In genomic region chr2:117850015-117850414, GRCh38 we compare ENCODE assay signal across 1 cellular context.
TF ChIP-seq lines count a peak whose summit lies in the region.

No MANE protein-coding gene starts in this region.

TF ChIP-seq in WTC11, 78 proteins besides CTCF, POLR2A, EP300 and RAD21 (continued from another document):
- TF ChIP-seq, protein P1, sequence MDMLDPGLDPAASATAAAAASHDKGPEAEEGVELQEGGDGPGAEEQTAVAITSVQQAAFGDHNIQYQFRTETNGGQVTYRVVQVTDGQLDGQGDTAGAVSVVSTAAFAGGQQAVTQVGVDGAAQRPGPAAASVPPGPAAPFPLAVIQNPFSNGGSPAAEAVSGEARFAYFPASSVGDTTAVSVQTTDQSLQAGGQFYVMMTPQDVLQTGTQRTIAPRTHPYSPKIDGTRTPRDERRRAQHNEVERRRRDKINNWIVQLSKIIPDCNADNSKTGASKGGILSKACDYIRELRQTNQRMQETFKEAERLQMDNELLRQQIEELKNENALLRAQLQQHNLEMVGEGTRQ (CRISPR knock-in tag; IDR thresholded peaks at IDR 0.05), result peak; percentile 69
- TF ChIP-seq IRF2 (CRISPR knock-in tag; IDR thresholded peaks at IDR 0.05; ENCODE audit: borderline replicate concordance, low read depth) (no peak), TEAD4 (CRISPR knock-in tag; IDR thresholded peaks at IDR 0.05) (no peak), SOX15 (CRISPR knock-in tag; IDR thresholded peaks at IDR 0.05) (no peak), NFE2L1 (CRISPR knock-in tag; IDR thresholded peaks at IDR 0.05) (no peak), ZNF263 (CRISPR knock-in tag; IDR thresholded peaks at IDR 0.05; ENCODE audit: low read depth) (peak; percentile 62; the same call in 1 of the 2 replicates), NFATC4 (CRISPR knock-in tag; IDR thresholded peaks at IDR 0.05) (no peak), ATF3 (CRISPR knock-in tag; conservative IDR thresholded peaks at IDR 0.05) (no peak), ZNF425 (CRISPR knock-in tag; conservative IDR thresholded peaks at IDR 0.05) (no peak), SP1 (CRISPR knock-in tag; conservative IDR thresholded peaks at IDR 0.05) (no peak), CBFB (CRISPR knock-in tag; IDR thresholded peaks at IDR 0.05; ENCODE audit: low read depth) (no peak), CREB1 (CRISPR knock-in tag; IDR thresholded peaks at IDR 0.05) (no peak), AR (CRISPR knock-in tag; IDR thresholded peaks at IDR 0.05) (no peak), MYBL2 (CRISPR knock-in tag; IDR thresholded peaks at IDR 0.05) (no peak), ZNF512 (CRISPR knock-in tag; IDR thresholded peaks at IDR 0.05; ENCODE audit: borderline replicate concordance) (no peak), RELA (CRISPR knock-in tag; IDR thresholded peaks at IDR 0.05; ENCODE audit: borderline replicate concordance) (no peak), ESRRA (CRISPR knock-in tag; IDR thresholded peaks at IDR 0.05; ENCODE audit: borderline replicate concordance) (no peak), SMAD4 (CRISPR knock-in tag; IDR thresholded peaks at IDR 0.05) (no peak), ZNF671 (CRISPR knock-in tag; IDR thresholded peaks at IDR 0.05) (no peak), GRHL2 (CRISPR knock-in tag; IDR thresholded peaks at IDR 0.05; ENCODE audit: insufficient replicate concordance, severe bottlenecking) (no peak), FOXJ3 (CRISPR knock-in tag; IDR thresholded peaks at IDR 0.05; ENCODE audit: borderline replicate concordance) (no peak), EMX1 (CRISPR knock-in tag; IDR thresholded peaks at IDR 0.05) (no peak), ZNF138 (CRISPR knock-in tag; conservative IDR thresholded peaks at IDR 0.05) (no peak)
- TF ChIP-seq, protein P2, sequence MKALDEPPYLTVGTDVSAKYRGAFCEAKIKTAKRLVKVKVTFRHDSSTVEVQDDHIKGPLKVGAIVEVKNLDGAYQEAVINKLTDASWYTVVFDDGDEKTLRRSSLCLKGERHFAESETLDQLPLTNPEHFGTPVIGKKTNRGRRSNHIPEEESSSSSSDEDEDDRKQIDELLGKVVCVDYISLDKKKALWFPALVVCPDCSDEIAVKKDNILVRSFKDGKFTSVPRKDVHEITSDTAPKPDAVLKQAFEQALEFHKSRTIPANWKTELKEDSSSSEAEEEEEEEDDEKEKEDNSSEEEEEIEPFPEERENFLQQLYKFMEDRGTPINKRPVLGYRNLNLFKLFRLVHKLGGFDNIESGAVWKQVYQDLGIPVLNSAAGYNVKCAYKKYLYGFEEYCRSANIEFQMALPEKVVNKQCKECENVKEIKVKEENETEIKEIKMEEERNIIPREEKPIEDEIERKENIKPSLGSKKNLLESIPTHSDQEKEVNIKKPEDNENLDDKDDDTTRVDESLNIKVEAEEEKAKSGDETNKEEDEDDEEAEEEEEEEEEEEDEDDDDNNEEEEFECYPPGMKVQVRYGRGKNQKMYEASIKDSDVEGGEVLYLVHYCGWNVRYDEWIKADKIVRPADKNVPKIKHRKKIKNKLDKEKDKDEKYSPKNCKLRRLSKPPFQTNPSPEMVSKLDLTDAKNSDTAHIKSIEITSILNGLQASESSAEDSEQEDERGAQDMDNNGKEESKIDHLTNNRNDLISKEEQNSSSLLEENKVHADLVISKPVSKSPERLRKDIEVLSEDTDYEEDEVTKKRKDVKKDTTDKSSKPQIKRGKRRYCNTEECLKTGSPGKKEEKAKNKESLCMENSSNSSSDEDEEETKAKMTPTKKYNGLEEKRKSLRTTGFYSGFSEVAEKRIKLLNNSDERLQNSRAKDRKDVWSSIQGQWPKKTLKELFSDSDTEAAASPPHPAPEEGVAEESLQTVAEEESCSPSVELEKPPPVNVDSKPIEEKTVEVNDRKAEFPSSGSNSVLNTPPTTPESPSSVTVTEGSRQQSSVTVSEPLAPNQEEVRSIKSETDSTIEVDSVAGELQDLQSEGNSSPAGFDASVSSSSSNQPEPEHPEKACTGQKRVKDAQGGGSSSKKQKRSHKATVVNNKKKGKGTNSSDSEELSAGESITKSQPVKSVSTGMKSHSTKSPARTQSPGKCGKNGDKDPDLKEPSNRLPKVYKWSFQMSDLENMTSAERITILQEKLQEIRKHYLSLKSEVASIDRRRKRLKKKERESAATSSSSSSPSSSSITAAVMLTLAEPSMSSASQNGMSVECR (CRISPR knock-in tag; IDR thresholded peaks at IDR 0.05; ENCODE audit: borderline replicate concordance), result no peak
- TF ChIP-seq, protein P3, sequence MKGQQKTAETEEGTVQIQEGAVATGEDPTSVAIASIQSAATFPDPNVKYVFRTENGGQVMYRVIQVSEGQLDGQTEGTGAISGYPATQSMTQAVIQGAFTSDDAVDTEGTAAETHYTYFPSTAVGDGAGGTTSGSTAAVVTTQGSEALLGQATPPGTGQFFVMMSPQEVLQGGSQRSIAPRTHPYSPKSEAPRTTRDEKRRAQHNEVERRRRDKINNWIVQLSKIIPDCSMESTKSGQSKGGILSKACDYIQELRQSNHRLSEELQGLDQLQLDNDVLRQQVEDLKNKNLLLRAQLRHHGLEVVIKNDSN (CRISPR knock-in tag; IDR thresholded peaks at IDR 0.05), result peak; percentile 73; the same call in 1 of the 2 replicates
- TF ChIP-seq, protein P4, sequence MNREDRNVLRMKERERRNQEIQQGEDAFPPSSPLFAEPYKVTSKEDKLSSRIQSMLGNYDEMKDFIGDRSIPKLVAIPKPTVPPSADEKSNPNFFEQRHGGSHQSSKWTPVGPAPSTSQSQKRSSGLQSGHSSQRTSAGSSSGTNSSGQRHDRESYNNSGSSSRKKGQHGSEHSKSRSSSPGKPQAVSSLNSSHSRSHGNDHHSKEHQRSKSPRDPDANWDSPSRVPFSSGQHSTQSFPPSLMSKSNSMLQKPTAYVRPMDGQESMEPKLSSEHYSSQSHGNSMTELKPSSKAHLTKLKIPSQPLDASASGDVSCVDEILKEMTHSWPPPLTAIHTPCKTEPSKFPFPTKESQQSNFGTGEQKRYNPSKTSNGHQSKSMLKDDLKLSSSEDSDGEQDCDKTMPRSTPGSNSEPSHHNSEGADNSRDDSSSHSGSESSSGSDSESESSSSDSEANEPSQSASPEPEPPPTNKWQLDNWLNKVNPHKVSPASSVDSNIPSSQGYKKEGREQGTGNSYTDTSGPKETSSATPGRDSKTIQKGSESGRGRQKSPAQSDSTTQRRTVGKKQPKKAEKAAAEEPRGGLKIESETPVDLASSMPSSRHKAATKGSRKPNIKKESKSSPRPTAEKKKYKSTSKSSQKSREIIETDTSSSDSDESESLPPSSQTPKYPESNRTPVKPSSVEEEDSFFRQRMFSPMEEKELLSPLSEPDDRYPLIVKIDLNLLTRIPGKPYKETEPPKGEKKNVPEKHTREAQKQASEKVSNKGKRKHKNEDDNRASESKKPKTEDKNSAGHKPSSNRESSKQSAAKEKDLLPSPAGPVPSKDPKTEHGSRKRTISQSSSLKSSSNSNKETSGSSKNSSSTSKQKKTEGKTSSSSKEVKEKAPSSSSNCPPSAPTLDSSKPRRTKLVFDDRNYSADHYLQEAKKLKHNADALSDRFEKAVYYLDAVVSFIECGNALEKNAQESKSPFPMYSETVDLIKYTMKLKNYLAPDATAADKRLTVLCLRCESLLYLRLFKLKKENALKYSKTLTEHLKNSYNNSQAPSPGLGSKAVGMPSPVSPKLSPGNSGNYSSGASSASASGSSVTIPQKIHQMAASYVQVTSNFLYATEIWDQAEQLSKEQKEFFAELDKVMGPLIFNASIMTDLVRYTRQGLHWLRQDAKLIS (CRISPR knock-in tag; IDR thresholded peaks at IDR 0.05; ENCODE audit: borderline replicate concordance), result no peak
- TF ChIP-seq, protein P5, sequence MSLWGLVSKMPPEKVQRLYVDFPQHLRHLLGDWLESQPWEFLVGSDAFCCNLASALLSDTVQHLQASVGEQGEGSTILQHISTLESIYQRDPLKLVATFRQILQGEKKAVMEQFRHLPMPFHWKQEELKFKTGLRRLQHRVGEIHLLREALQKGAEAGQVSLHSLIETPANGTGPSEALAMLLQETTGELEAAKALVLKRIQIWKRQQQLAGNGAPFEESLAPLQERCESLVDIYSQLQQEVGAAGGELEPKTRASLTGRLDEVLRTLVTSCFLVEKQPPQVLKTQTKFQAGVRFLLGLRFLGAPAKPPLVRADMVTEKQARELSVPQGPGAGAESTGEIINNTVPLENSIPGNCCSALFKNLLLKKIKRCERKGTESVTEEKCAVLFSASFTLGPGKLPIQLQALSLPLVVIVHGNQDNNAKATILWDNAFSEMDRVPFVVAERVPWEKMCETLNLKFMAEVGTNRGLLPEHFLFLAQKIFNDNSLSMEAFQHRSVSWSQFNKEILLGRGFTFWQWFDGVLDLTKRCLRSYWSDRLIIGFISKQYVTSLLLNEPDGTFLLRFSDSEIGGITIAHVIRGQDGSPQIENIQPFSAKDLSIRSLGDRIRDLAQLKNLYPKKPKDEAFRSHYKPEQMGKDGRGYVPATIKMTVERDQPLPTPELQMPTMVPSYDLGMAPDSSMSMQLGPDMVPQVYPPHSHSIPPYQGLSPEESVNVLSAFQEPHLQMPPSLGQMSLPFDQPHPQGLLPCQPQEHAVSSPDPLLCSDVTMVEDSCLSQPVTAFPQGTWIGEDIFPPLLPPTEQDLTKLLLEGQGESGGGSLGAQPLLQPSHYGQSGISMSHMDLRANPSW (CRISPR knock-in tag; conservative IDR thresholded peaks at IDR 0.05; ENCODE audit: low read depth), result no peak
- TF ChIP-seq, protein P6, sequence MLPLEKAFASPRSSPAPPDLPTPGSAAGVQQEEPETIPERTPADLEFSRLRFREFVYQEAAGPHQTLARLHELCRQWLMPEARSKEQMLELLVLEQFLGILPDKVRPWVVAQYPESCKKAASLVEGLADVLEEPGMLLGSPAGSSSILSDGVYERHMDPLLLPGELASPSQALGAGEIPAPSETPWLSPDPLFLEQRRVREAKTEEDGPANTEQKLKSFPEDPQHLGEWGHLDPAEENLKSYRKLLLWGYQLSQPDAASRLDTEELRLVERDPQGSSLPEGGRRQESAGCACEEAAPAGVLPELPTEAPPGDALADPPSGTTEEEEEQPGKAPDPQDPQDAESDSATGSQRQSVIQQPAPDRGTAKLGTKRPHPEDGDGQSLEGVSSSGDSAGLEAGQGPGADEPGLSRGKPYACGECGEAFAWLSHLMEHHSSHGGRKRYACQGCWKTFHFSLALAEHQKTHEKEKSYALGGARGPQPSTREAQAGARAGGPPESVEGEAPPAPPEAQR (CRISPR knock-in tag; IDR thresholded peaks at IDR 0.05), result no peak
